In genomic region chr5:179272326-179273073, GRCh38 we compare ENCODE assay signal across 23 cellular contexts.
DNase-seq lines count a peak whose midpoint lies in the region; ATAC-seq and TF ChIP-seq lines count a peak whose summit lies in the region.
"Had no signal": no experiment of that assay in that cellular context is flagged by ENCODE, and none has a peak within 500 bp of the region (broad histone marks: within the 10 kb centered on the region; RNA-seq: fewer than 3 reads in every experiment).

No MANE protein-coding gene starts in this region.

- H3K36me3 Mint-ChIP-seq in glutamatergic neuron (ENCODE audit: unreplicated experiment) (peaks cover 4% of the 10 kb centered on the region), nephron (ENCODE audit: low read depth) (no peaks in the 10 kb centered on the region)
- H3K36me3 Mint-ChIP-seq: activated naive CD8-positive, alpha-beta T cell; naive thymus-derived CD8-positive, alpha-beta T cell had no signal

- H3K27ac ChIP-seq in adipose tissue (ENCODE audit: low read depth, low read length) (peak overlapping the region; percentile 8), tibial artery (peak overlapping the region; percentile 87 to 88)
- H3K27ac ChIP-seq: BLaER1 treated with 17β-estradiol and CSF1 and Interleukin-3, amounts not matched to agents 10 nM and 100 nM; SK-N-MC had no signal

- intact Hi-C loops in tibial artery (cut with DNase I; ENCODE audit: low total_unique reads) = no loop called here

- H3K27me3 ChIP-seq in tibial artery = no peaks in the 10 kb centered on the region
- H3K27me3 ChIP-seq: BLaER1 treated with 17β-estradiol and CSF1 and Interleukin-3, amounts not matched to agents 10 nM and 100 nM had no signal

- peaks cover 8% of the 10 kb centered on the region for H3K27me3 Mint-ChIP-seq in glutamatergic neuron (ENCODE audit: unreplicated experiment)
- H3K27me3 Mint-ChIP-seq in nephron (ENCODE audit: low read depth) = peaks cover 4% of the 10 kb centered on the region
- H3K27me3 Mint-ChIP-seq: activated CD4-positive, alpha-beta T cell treated with anti-CD3 and anti-CD28 coated beads, Interleukin-2, amount 10 ng/mL, durations not matched to agents 24 days and 14 days; activated naive CD8-positive, alpha-beta T cell had no signal

- TF ChIP-seq CTCF in glutamatergic neuron (IDR thresholded peaks at IDR 0.05; ENCODE audit: partially characterized antibody, unreplicated experiment) (no peak), nephron (IDR thresholded peaks at IDR 0.05; ENCODE audit: unreplicated experiment in 3 of 3) (no peak), tibial artery (IDR thresholded peaks at IDR 0.05) (no peak), GM20000 (IDR thresholded peaks at IDR 0.05; ENCODE audit: extremely low read depth, missing control alignments) (no peak)

- H3K4me1 ChIP-seq in tibial artery = peaks cover 9 to 96% (median 75%) of the 10 kb centered on the region in 4 donors

- H3K36me3 ChIP-seq in tibial artery = no peaks in the 10 kb centered on the region
- H3K36me3 ChIP-seq: BLaER1 treated with 17β-estradiol and CSF1 and Interleukin-3, amounts not matched to agents 10 nM and 100 nM; thoracic aorta had no signal

- no peak overlapping the region for H3K4me3 ChIP-seq in tibial artery
- H3K4me3 ChIP-seq: BLaER1 treated with 17β-estradiol and CSF1 and Interleukin-3, amounts not matched to agents 10 nM and 100 nM; lung; SK-N-MC; thoracic aorta had no signal

- H3K9me3 Mint-ChIP-seq in glutamatergic neuron (ENCODE audit: unreplicated experiment) (no peaks in the 10 kb centered on the region), nephron (no peaks in the 10 kb centered on the region)
- H3K9me3 Mint-ChIP-seq: activated CD4-positive, alpha-beta T cell treated with anti-CD3 and anti-CD28 coated beads, Interleukin-2, amount 10 ng/mL, durations not matched to agents 24 days and 14 days; central memory CD8-positive, alpha-beta T cell; naive thymus-derived CD8-positive, alpha-beta T cell had no signal

- DNase-seq in glutamatergic neuron (peak; percentile 17), tibial artery (peak; percentile 21 to 63), GM20000 (ENCODE audit: low spot score) (no peak), ureter (ENCODE audit: low spot score) (no peak)
- DNase-seq: activated CD4-positive, alpha-beta T cell treated with anti-CD3 and anti-CD28 coated beads, Interleukin-2, amount 10 ng/mL, durations not matched to agents 24 days and 14 days; activated T-cell treated with anti-CD3 and anti-CD28 coated beads for 4 hours; DMS 273 treated with DMSO at 0.1 percent for 48 hours; NCI-H2081 treated with DMSO at 0.1 percent for 48 hours; NCI-H526; OCI-M1; retina; stimulated activated CD4-positive, alpha-beta T cell treated with anti-CD3 and anti-CD28 coated beads, Interleukin-2, amount 100 ng/mL, for 48 hours; T1000 had no signal

- H3K4me3 Mint-ChIP-seq in glutamatergic neuron (ENCODE audit: unreplicated experiment) (no peak overlapping the region), nephron (peak overlapping the region in 2 of 3 experiments; percentile 29 to 62)
- H3K4me3 Mint-ChIP-seq: activated CD4-positive, alpha-beta T cell treated with anti-CD3 and anti-CD28 coated beads, Interleukin-2, amount 10 ng/mL, durations not matched to agents 24 days and 14 days; activated naive CD8-positive, alpha-beta T cell; central memory CD8-positive, alpha-beta T cell; naive thymus-derived CD8-positive, alpha-beta T cell had no signal

- H3K27ac Mint-ChIP-seq in glutamatergic neuron (ENCODE audit: unreplicated experiment) (peak overlapping the region; percentile 62), nephron (peak overlapping the region; percentile 93 to 99 (median 99))
- H3K27ac Mint-ChIP-seq: activated CD4-positive, alpha-beta T cell treated with anti-CD3 and anti-CD28 coated beads, Interleukin-2, amount 10 ng/mL, durations not matched to agents 24 days and 14 days; activated naive CD8-positive, alpha-beta T cell; naive thymus-derived CD8-positive, alpha-beta T cell had no signal

- no peak for ATAC-seq in HG02798 (IDR thresholded peaks at IDR 0.05; ENCODE audit: poor library complexity, unreplicated experiment)
- ATAC-seq: naive thymus-derived CD8-positive, alpha-beta T cell had no signal

- no peaks in the 10 kb centered on the region for H3K9me3 ChIP-seq in tibial artery
- H3K9me3 ChIP-seq: thoracic aorta had no signal

- H3K4me1 Mint-ChIP-seq in glutamatergic neuron (ENCODE audit: low read depth, unreplicated experiment) (peaks cover 19% of the 10 kb centered on the region), nephron (peaks cover 66% of the 10 kb centered on the region)
- H3K4me1 Mint-ChIP-seq: activated CD4-positive, alpha-beta T cell treated with anti-CD3 and anti-CD28 coated beads, Interleukin-2, amount 10 ng/mL, durations not matched to agents 24 days and 14 days; central memory CD8-positive, alpha-beta T cell; naive thymus-derived CD8-positive, alpha-beta T cell had no signal

- WGBS in adipose tissue, 3 donors = 79 to 89% (median 81%) methylated on average over 19 of the region's 19 CpGs

Comparison
In these comparisons a context has a peak if more than half of its experiments do, and no peak if none do; other contexts are left out.
1. DNase-seq: peak in glutamatergic neuron (single experiment) and tibial artery (2 of 2); none in GM20000 (single experiment) and ureter (single experiment).